1 cellular context compared by ENCODE assay signal in genomic region chr16:69465881-69466280, GRCh38.
TF ChIP-seq lines count a peak whose summit lies in the region.

No MANE protein-coding gene starts in this region.

TF ChIP-seq in HepG2, 621 proteins besides CTCF, POLR2A, EP300 and RAD21 (continued from another document and continues in another):
- no peak for TF ChIP-seq ZNF790 (CRISPR knock-in tag; IDR thresholded peaks at IDR 0.05; ENCODE audit: borderline replicate concordance)
- no peak for TF ChIP-seq ZBTB8A (CRISPR knock-in tag; IDR thresholded peaks at IDR 0.05; ENCODE audit: borderline replicate concordance, low read depth)
- TF ChIP-seq TFDP2 (CRISPR knock-in tag; IDR thresholded peaks at IDR 0.05), result no peak
- TF ChIP-seq ZNF609 (CRISPR knock-in tag; IDR thresholded peaks at IDR 0.05; ENCODE audit: borderline replicate concordance), result 0 out of 2 replicates have a peak, but pooled peaks have one; percentile 12
- no peak for TF ChIP-seq ESRRA (CRISPR knock-in tag; IDR thresholded peaks at IDR 0.05; ENCODE audit: low read depth)
- no peak for TF ChIP-seq ZNF580 (CRISPR knock-in tag; IDR thresholded peaks at IDR 0.05; ENCODE audit: borderline replicate concordance, low read depth)
- TF ChIP-seq ZNF800 (CRISPR knock-in tag; IDR thresholded peaks at IDR 0.05), result 0 out of 2 replicates have a peak, but pooled peaks have one; percentile 15
- TF ChIP-seq ZNF121 (CRISPR knock-in tag; IDR thresholded peaks at IDR 0.05), result no peak
- TF ChIP-seq SAFB2 (CRISPR knock-in tag; IDR thresholded peaks at IDR 0.05; ENCODE audit: borderline replicate concordance, low read depth), result no peak
- no peak for TF ChIP-seq SMAD1 (CRISPR knock-in tag; IDR thresholded peaks at IDR 0.05; ENCODE audit: borderline replicate concordance, low read depth)
- no peak for TF ChIP-seq ZFP36L1 (CRISPR knock-in tag; IDR thresholded peaks at IDR 0.05)
- TF ChIP-seq SOX6 (IDR thresholded peaks at IDR 0.05), result no peak
- TF ChIP-seq SOX6 (CRISPR knock-in tag; IDR thresholded peaks at IDR 0.05), result peak; percentile 90
- TF ChIP-seq ZNF292 (CRISPR knock-in tag; IDR thresholded peaks at IDR 0.05; ENCODE audit: borderline replicate concordance, low read depth), result no peak
- TF ChIP-seq ZFP1 (CRISPR knock-in tag; IDR thresholded peaks at IDR 0.05), result no peak
- TF ChIP-seq PHF21A (CRISPR knock-in tag; IDR thresholded peaks at IDR 0.05), result peak; percentile 35; the same call in 1 of the 2 replicates
- no peak for TF ChIP-seq NFE2L1 (CRISPR knock-in tag; IDR thresholded peaks at IDR 0.05; ENCODE audit: borderline replicate concordance)
- peak; percentile 72 for TF ChIP-seq FOXA3 (CRISPR knock-in tag; IDR thresholded peaks at IDR 0.05)
- no peak for TF ChIP-seq SP4 (CRISPR knock-in tag; IDR thresholded peaks at IDR 0.05)
- TF ChIP-seq BCL6 (CRISPR knock-in tag; IDR thresholded peaks at IDR 0.05), result peak; percentile 38; the same call in 1 of the 2 replicates
- peak; percentile 73 for TF ChIP-seq LCORL (IDR thresholded peaks at IDR 0.05)
- TF ChIP-seq LCORL (CRISPR knock-in tag; IDR thresholded peaks at IDR 0.05), result no peak
- no peak for TF ChIP-seq TBX2 (CRISPR knock-in tag; IDR thresholded peaks at IDR 0.05; ENCODE audit: borderline replicate concordance)
- TF ChIP-seq MLXIP (CRISPR knock-in tag; IDR thresholded peaks at IDR 0.05; ENCODE audit: borderline replicate concordance), result no peak
- TF ChIP-seq GTF3A (CRISPR knock-in tag; conservative IDR thresholded peaks at IDR 0.05), result no peak
- TF ChIP-seq CSRNP1 (CRISPR knock-in tag; IDR thresholded peaks at IDR 0.05), result no peak
- TF ChIP-seq GRHL1 (CRISPR knock-in tag; conservative IDR thresholded peaks at IDR 0.05), result no peak
- no peak for TF ChIP-seq KLF11 (CRISPR knock-in tag; IDR thresholded peaks at IDR 0.05)
- no peak for TF ChIP-seq ZNF468 (CRISPR knock-in tag; IDR thresholded peaks at IDR 0.05)
- TF ChIP-seq KMT2A (CRISPR knock-in tag; IDR thresholded peaks at IDR 0.05), result no peak
- TF ChIP-seq KLF12 (CRISPR knock-in tag; IDR thresholded peaks at IDR 0.05; ENCODE audit: borderline replicate concordance), result no peak
- TF ChIP-seq ATF6 (CRISPR knock-in tag; conservative IDR thresholded peaks at IDR 0.05), result no peak
- no peak for TF ChIP-seq ONECUT2 (CRISPR knock-in tag; IDR thresholded peaks at IDR 0.05)
- no peak for TF ChIP-seq FOSL2 (CRISPR knock-in tag; IDR thresholded peaks at IDR 0.05)
- TF ChIP-seq CREB3 (CRISPR knock-in tag; IDR thresholded peaks at IDR 0.05), result no peak
- TF ChIP-seq HNF1A (IDR thresholded peaks at IDR 0.05; ENCODE audit: low read depth), result peak; percentile 35; the same call in 1 of the 2 replicates
- TF ChIP-seq HNF1A (CRISPR knock-in tag; IDR thresholded peaks at IDR 0.05; ENCODE audit: borderline replicate concordance), result peak; percentile 54; the same call in 1 of the 2 replicates
- TF ChIP-seq NFIC (IDR thresholded peaks at IDR 0.05; ENCODE audit: low read length), result peak; percentile 69; the same call in 1 of the 2 replicates
